ENCODE assay signal across 9 cellular contexts in the genomic region with DNA sequence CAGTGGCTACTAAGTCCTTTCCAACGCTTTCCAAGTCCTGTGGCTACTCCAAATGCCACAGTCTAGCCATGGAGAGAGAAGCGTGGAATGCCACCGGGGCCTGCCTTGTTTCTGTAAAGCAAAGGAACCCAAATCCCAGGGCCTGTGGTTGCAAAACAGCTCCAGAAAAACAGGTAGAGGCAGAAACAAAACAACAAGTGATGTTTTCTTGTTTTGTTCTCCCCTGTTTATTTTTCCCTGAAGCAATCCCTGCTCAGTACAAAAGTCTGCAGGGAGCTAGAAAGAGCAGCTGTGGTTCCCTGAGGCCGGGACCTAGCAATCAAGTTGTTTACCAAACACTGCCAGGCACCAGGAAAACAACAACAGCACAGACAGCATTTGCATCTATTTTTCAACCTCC.
DNase-seq lines count a peak whose midpoint lies in the region; ATAC-seq and TF ChIP-seq lines count a peak whose summit lies in the region.
"Had no signal": no experiment of that assay in that cellular context is flagged by ENCODE, and none has a peak within 500 bp of the region (broad histone marks: within the 10 kb centered on the region; RNA-seq: fewer than 3 reads in every experiment).

No MANE protein-coding gene starts in this region.

- H3K4me3 ChIP-seq in CD8-positive, alpha-beta memory T cell (ENCODE audit: low read length): no peak overlapping the region
- H3K4me3 ChIP-seq in iPS-15b (ENCODE audit: low read depth, low read length): no peak overlapping the region

- H3K27me3 Mint-ChIP-seq in CD8-positive, alpha-beta memory T cell: no peaks in the 10 kb centered on the region
- H3K27me3 Mint-ChIP-seq in T-helper 17 cell: no peaks in the 10 kb centered on the region
- no peaks in the 10 kb centered on the region for H3K27me3 Mint-ChIP-seq in osteocyte (ENCODE audit: unreplicated experiment)
- H3K27me3 Mint-ChIP-seq in activated T-helper 17 cell treated with anti-CD3 and anti-CD28 coated beads, Interleukin-2, amount 50 U/mL, for 72 hours: no peaks in the 10 kb centered on the region

- no peaks in the 10 kb centered on the region for H3K27me3 ChIP-seq in CD8-positive, alpha-beta memory T cell (ENCODE audit: insufficient read depth, low read length, poor library complexity, severe bottlenecking)
- no peaks in the 10 kb centered on the region for H3K27me3 ChIP-seq in iPS-15b (ENCODE audit: control insufficient read depth, insufficient read depth, low read length)

- peaks cover 69 to 88% (median 87%) of the 10 kb centered on the region in 3 donors for H3K4me1 Mint-ChIP-seq in CD8-positive, alpha-beta memory T cell
- peaks cover 40% of the 10 kb centered on the region for H3K4me1 Mint-ChIP-seq in T-helper 17 cell
- H3K4me1 Mint-ChIP-seq in osteocyte (ENCODE audit: unreplicated experiment): peaks cover 65% of the 10 kb centered on the region
- H3K4me1 Mint-ChIP-seq in activated T-helper 17 cell treated with anti-CD3 and anti-CD28 coated beads, Interleukin-2, amount 50 U/mL, for 72 hours: peaks cover 47% of the 10 kb centered on the region

- H3K4me3 Mint-ChIP-seq in CD8-positive, alpha-beta memory T cell: peak overlapping the region in 1 of 7 donors; percentile 1
- no peak overlapping the region for H3K4me3 Mint-ChIP-seq in T-helper 17 cell
- no peak overlapping the region for H3K4me3 Mint-ChIP-seq in osteocyte (ENCODE audit: unreplicated experiment)
- H3K4me3 Mint-ChIP-seq in activated T-helper 17 cell treated with anti-CD3 and anti-CD28 coated beads, Interleukin-2, amount 50 U/mL, for 72 hours: no peak overlapping the region
- H3K4me3 Mint-ChIP-seq: neural crest cell had no signal

- no peak for TF ChIP-seq CTCF in osteocyte (IDR thresholded peaks at IDR 0.05)

- CTCF ChIA-PET in CD8-positive, alpha-beta memory T cell (lab: Charles Lee): interaction anchor here (3.1 kb wide), 1 partner anchor 13 kb away, joined by 17 read pairs; no protein-coding TSS in a partner anchor

- no peaks in the 10 kb centered on the region for H3K36me3 ChIP-seq in CD8-positive, alpha-beta memory T cell (ENCODE audit: insufficient read depth, low read length)
- H3K36me3 ChIP-seq in iPS-15b (ENCODE audit: control insufficient read depth, insufficient read depth, low read length): no peaks in the 10 kb centered on the region

- H3K36me3 Mint-ChIP-seq in CD8-positive, alpha-beta memory T cell: peaks cover 6 to 13% (median 6%) of the 10 kb centered on the region in 3 donors
- no peaks in the 10 kb centered on the region for H3K36me3 Mint-ChIP-seq in T-helper 17 cell (ENCODE audit: low read depth)
- H3K36me3 Mint-ChIP-seq in osteocyte (ENCODE audit: unreplicated experiment): peaks cover 13% of the 10 kb centered on the region
- H3K36me3 Mint-ChIP-seq in activated T-helper 17 cell treated with anti-CD3 and anti-CD28 coated beads, Interleukin-2, amount 50 U/mL, for 72 hours (ENCODE audit: low read depth): no peaks in the 10 kb centered on the region

- H3K9me3 ChIP-seq in CD8-positive, alpha-beta memory T cell (ENCODE audit: low read length): no peaks in the 10 kb centered on the region
- H3K9me3 ChIP-seq in T-helper 17 cell (ENCODE audit: control insufficient read depth, low read length, poor library complexity, severe bottlenecking) (no peaks in the 10 kb centered on the region), iPS-15b (ENCODE audit: control insufficient read depth, insufficient read depth, low read length) (no peaks in the 10 kb centered on the region)

- H3K9ac ChIP-seq in iPS-15b (ENCODE audit: low read depth, low read length): peak overlapping the region; percentile 37

- H3K27ac Mint-ChIP-seq in CD8-positive, alpha-beta memory T cell: peak overlapping the region in 7 of 8 donors; percentile 42 to 81 (median 70)
- H3K27ac Mint-ChIP-seq in T-helper 17 cell: peak overlapping the region; percentile 94
- peak overlapping the region; percentile 98 for H3K27ac Mint-ChIP-seq in osteocyte (ENCODE audit: unreplicated experiment)
- H3K27ac Mint-ChIP-seq in activated T-helper 17 cell treated with anti-CD3 and anti-CD28 coated beads, Interleukin-2, amount 50 U/mL, for 72 hours: no peak overlapping the region

- peaks cover 67% of the 10 kb centered on the region for H3K4me1 ChIP-seq in CD8-positive, alpha-beta memory T cell (ENCODE audit: insufficient read depth, low read length)
- H3K4me1 ChIP-seq in iPS-15b (ENCODE audit: control insufficient read depth, insufficient read depth, low read length): peaks cover 36% of the 10 kb centered on the region

- no peak for DNase-seq in CD8-positive, alpha-beta memory T cell
- DNase-seq in T-helper 17 cell (no peak), osteocyte (ENCODE audit: extremely low spot score, unreplicated experiment) (no peak), NCI-H146 (lab: John Stamatoyannopoulos, UW) (no peak)
- no peak for DNase-seq in activated CD8-positive, alpha-beta memory T cell treated with anti-CD3 and anti-CD28 coated beads, Interleukin-2, amount 50 U/mL, for 4 hours
- no peak for DNase-seq in activated CD4-positive, alpha-beta T cell treated with anti-CD3 and anti-CD28 coated beads for 4 hours

- no peaks in the 10 kb centered on the region for H3K9me3 Mint-ChIP-seq in CD8-positive, alpha-beta memory T cell
- no peaks in the 10 kb centered on the region for H3K9me3 Mint-ChIP-seq in osteocyte (ENCODE audit: unreplicated experiment)
- peaks cover 4% of the 10 kb centered on the region for H3K9me3 Mint-ChIP-seq in activated T-helper 17 cell treated with anti-CD3 and anti-CD28 coated beads, Interleukin-2, amount 50 U/mL, for 72 hours
- H3K9me3 Mint-ChIP-seq: neural crest cell had no signal

- H3K27ac ChIP-seq in CD8-positive, alpha-beta memory T cell (ENCODE audit: low read depth, low read length): no peak overlapping the region

- no peak for ATAC-seq in T-helper 17 cell
- ATAC-seq in activated T-helper 17 cell treated with anti-CD3 and anti-CD28 coated beads, Interleukin-2, amount 50 U/mL, for 72 hours (replicated peaks): no peak

- POLR2A ChIA-PET in CD8-positive, alpha-beta memory T cell (lab: Charles Lee): no interaction called here
